Comparison of ENCODE assay signal across 8 cellular contexts in genomic region chr2:96251721-96252292, GRCh38. TPM values are rescaled to one million over a fixed set of nuclear protein-coding genes. Genes with fewer than 3 reads are reported as not detected.
A peak's percentile ranks its signal among the peaks of the same experiment; 100 is the strongest.
DNase-seq lines count a peak whose midpoint lies in the region; ATAC-seq lines count a peak whose summit lies in the region.

No MANE protein-coding gene starts in this region.

- H3K4me1 Mint-ChIP-seq in activated CD8-positive, alpha-beta T cell treated with anti-CD3 and anti-CD28 coated beads, Interleukin-2, amount 10 ng/mL, durations not matched to agents 7 days and 5 days (ENCODE audit: low read depth) = peaks cover 49% of the 10 kb centered on the region

- intact Hi-C loops in head of caudate nucleus (cut with DNase I) = no loop called here

- CTCF ChIA-PET in activated CD8-positive, alpha-beta T cell treated with anti-CD3 and anti-CD28 coated beads, Interleukin-2, amount 10 ng/mL, durations not matched to agents 7 days and 5 days (lab: Charles Lee) = no interaction called here

- H3K27me3 Mint-ChIP-seq in activated CD8-positive, alpha-beta T cell treated with anti-CD3 and anti-CD28 coated beads, Interleukin-2, amount 10 ng/mL, durations not matched to agents 7 days and 5 days (ENCODE audit: low read depth) = no peaks in the 10 kb centered on the region

- H3K9me3 Mint-ChIP-seq in activated CD8-positive, alpha-beta T cell treated with anti-CD3 and anti-CD28 coated beads, Interleukin-2, amount 10 ng/mL, durations not matched to agents 7 days and 5 days (ENCODE audit: insufficient read depth) = no peaks in the 10 kb centered on the region

- H3K4me3 Mint-ChIP-seq in activated CD8-positive, alpha-beta T cell treated with anti-CD3 and anti-CD28 coated beads, Interleukin-2, amount 10 ng/mL, durations not matched to agents 7 days and 5 days = no peak overlapping the region

- no peak for ATAC-seq in activated CD8-positive, alpha-beta T cell treated with anti-CD3 and anti-CD28 coated beads, Interleukin-2, amount 10 ng/mL, durations not matched to agents 7 days and 5 days
- ATAC-seq in GM21447 (IDR thresholded peaks at IDR 0.05; ENCODE audit: unreplicated experiment) (no peak), HG03159 (IDR thresholded peaks at IDR 0.05; ENCODE audit: unreplicated experiment) (no peak)

- H3K36me3 Mint-ChIP-seq in activated CD8-positive, alpha-beta T cell treated with anti-CD3 and anti-CD28 coated beads, Interleukin-2, amount 10 ng/mL, durations not matched to agents 7 days and 5 days (ENCODE audit: low read depth) = peaks cover 55% of the 10 kb centered on the region

- POLR2A ChIA-PET in activated CD8-positive, alpha-beta T cell treated with anti-CD3 and anti-CD28 coated beads, Interleukin-2, amount 10 ng/mL, durations not matched to agents 7 days and 5 days (lab: Charles Lee) = no interaction called here

- peak overlapping the region; percentile 66 for H3K27ac Mint-ChIP-seq in activated CD8-positive, alpha-beta T cell treated with anti-CD3 and anti-CD28 coated beads, Interleukin-2, amount 10 ng/mL, durations not matched to agents 7 days and 5 days

- DNase-seq in NCI-H82 (lab: John Stamatoyannopoulos, UW) (peak; percentile 39), NCI-H82 treated with DMSO at 0.1 percent for 48 hours (lab: John Stamatoyannopoulos, UW; ENCODE audit: unreplicated experiment) (no peak), head of caudate nucleus (peak in 35 of 42 donors; percentile 12 to 72 (median 46)), retina (peak; percentile 67), SHP77 treated with DMSO at 0.1 percent for 48 hours (lab: John Stamatoyannopoulos, UW) (no peak)
- DNase-seq in activated CD8-positive, alpha-beta T cell treated with anti-CD3 and anti-CD28 coated beads, Interleukin-2, amount 10 ng/mL, durations not matched to agents 7 days and 5 days = no peak

RNA-seq across cellular contexts. Expression of gene TMEM127, which starts 14.0 kb away (rescaled TPM):
- 10 to 100 TPM; 31.8 to 34.2 TPM for total RNA-seq in activated CD8-positive, alpha-beta T cell treated with anti-CD3 and anti-CD28 coated beads, Interleukin-2, amount 10 ng/mL, durations not matched to agents 7 days and 5 days

RNA-seq across cellular contexts. Expression of gene CIAO1, which starts 14.2 kb away (rescaled TPM):
- 10 to 100 TPM; 64.9 to 65.9 TPM for total RNA-seq in activated CD8-positive, alpha-beta T cell treated with anti-CD3 and anti-CD28 coated beads, Interleukin-2, amount 10 ng/mL, durations not matched to agents 7 days and 5 days

RNA-seq across cellular contexts. Expression of gene STARD7, which starts 43.2 kb away (rescaled TPM):
- total RNA-seq in activated CD8-positive, alpha-beta T cell treated with anti-CD3 and anti-CD28 coated beads, Interleukin-2, amount 10 ng/mL, durations not matched to agents 7 days and 5 days = 100 to 1,000 TPM; 139 to 143 TPM

RNA-seq across cellular contexts. Expression of gene SNRNP200, which starts 53.5 kb away (rescaled TPM):
- 100 to 1,000 TPM; 177 to 181 TPM for total RNA-seq in activated CD8-positive, alpha-beta T cell treated with anti-CD3 and anti-CD28 coated beads, Interleukin-2, amount 10 ng/mL, durations not matched to agents 7 days and 5 days

Comparison
In these comparisons a context has a peak if more than half of its experiments do, and no peak if none do; other contexts are left out.
1. DNase-seq: peak in NCI-H82 (single experiment), head of caudate nucleus (35 of 42) and retina (single experiment); none in NCI-H82 treated with DMSO at 0.1 percent for 48 hours (single experiment), activated CD8-positive, alpha-beta T cell treated with anti-CD3 and anti-CD28 coated beads, Interleukin-2, amount 10 ng/mL, durations not matched to agents 7 days and 5 days (single experiment) and SHP77 treated with DMSO at 0.1 percent for 48 hours (single experiment).